ENCODE assay signal across 12 cellular contexts in genomic region chr12:79881351-79881750, GRCh38.
"Had no signal": no experiment of that assay in that cellular context is flagged by ENCODE, and none has a peak within 500 bp of the region (broad histone marks: within the 10 kb centered on the region; RNA-seq: fewer than 3 reads in every experiment).

No MANE protein-coding gene starts in this region.

- ATAC-seq: body of pancreas, esophagus mucosa, left colon, pancreas had no signal

- H3K9me3 ChIP-seq: adrenal gland, body of pancreas, pancreas, SJCRH30 had no signal

- H3K4me1 ChIP-seq: body of pancreas, SJCRH30 had no signal

- H3K27me3 Mint-ChIP-seq: stimulated activated naive CD8-positive, alpha-beta T cell treated with anti-CD3 and anti-CD28 coated beads, Interleukin-15, Interleukin-2, amounts not matched to agents 100 ng/mL and 50 ng/mL, for 24 hours had no signal

- H3K27ac Mint-ChIP-seq: stimulated activated naive CD8-positive, alpha-beta T cell treated with anti-CD3 and anti-CD28 coated beads, Interleukin-15, Interleukin-2, amounts not matched to agents 100 ng/mL and 50 ng/mL, for 24 hours had no signal

- H3K4me3 ChIP-seq: adrenal gland, body of pancreas, pancreas, SJCRH30 had no signal

- H3K9me3 Mint-ChIP-seq: stimulated activated naive CD8-positive, alpha-beta T cell treated with anti-CD3 and anti-CD28 coated beads, Interleukin-15, Interleukin-2, amounts not matched to agents 100 ng/mL and 50 ng/mL, for 24 hours had no signal

- H3K27ac ChIP-seq: adrenal gland, body of pancreas, pancreas, SJCRH30 had no signal

- H3K36me3 ChIP-seq: adrenal gland, pancreas, SJCRH30 had no signal

- H3K4me3 Mint-ChIP-seq: stimulated activated naive CD8-positive, alpha-beta T cell treated with anti-CD3 and anti-CD28 coated beads, Interleukin-15, Interleukin-2, amounts not matched to agents 100 ng/mL and 50 ng/mL, for 24 hours had no signal

- H3K27me3 ChIP-seq: adrenal gland, body of pancreas, pancreas, SJCRH30 had no signal

- DNase-seq: activated CD4-positive, alpha-beta T cell treated with anti-CD3 and anti-CD28 coated beads for 1 hour; activated gamma-delta T cell treated with Interleukin-2 at 50 U/mL for 16 hours; adrenal gland; body of pancreas; left colon; mammary epithelial cell; pancreas; SJCRH30; stimulated activated CD4-positive, alpha-beta T cell treated with anti-CD3 and anti-CD28 coated beads, Interleukin-15, amount 100 ng/mL, for 24 hours; stimulated activated CD4-positive, alpha-beta T cell treated with anti-CD3 and anti-CD28 coated beads, Interleukin-4, amount 100 ng/mL, for 24 hours had no signal
